In genomic region chr3:151169700-151170224, GRCh38 we compare ENCODE assay signal across 1 cellular context.
A peak's percentile ranks its signal among the peaks of the same experiment; 100 is the strongest.
TF ChIP-seq lines count a peak whose summit lies in the region.

No MANE protein-coding gene starts in this region.

TF ChIP-seq in GM12878, 131 proteins besides CTCF, POLR2A, EP300 and RAD21 (continued from another document):
- TF ChIP-seq FOXM1 (IDR thresholded peaks at IDR 0.05; ENCODE audit: low read depth, low read length) (0 out of 2 replicates have a peak, but pooled peaks have one; percentile 21), CBX5 (IDR thresholded peaks at IDR 0.05; ENCODE audit: low read depth) (no peak), RAD51 (IDR thresholded peaks at IDR 0.05) (no peak), IKZF2 (IDR thresholded peaks at IDR 0.05) (peak; percentile 62 to 64; a peak in 3 of 4 replicates), SPI1 (IDR thresholded peaks at IDR 0.05; ENCODE audit: borderline replicate concordance, insufficient read depth, low read depth, low read length) (peak; percentile 79), EED (IDR thresholded peaks at IDR 0.05; ENCODE audit: low read depth) (peak; percentile 92)
